15 cellular contexts compared by ENCODE assay signal in genomic region chr7:35749548-35749947, GRCh38. TPM values are rescaled to one million over a fixed set of nuclear protein-coding genes. Genes with fewer than 3 reads are reported as not detected.
DNase-seq lines count a peak whose midpoint lies in the region; ATAC-seq, FAIRE-seq and TF ChIP-seq lines count a peak whose summit lies in the region.
"Had no signal": no experiment of that assay in that cellular context is flagged by ENCODE, and none has a peak within 500 bp of the region (broad histone marks: within the 10 kb centered on the region; RNA-seq: fewer than 3 reads in every experiment).

No MANE protein-coding gene starts in this region.

- H3K4me2 ChIP-seq in keratinocyte (ENCODE audit: control insufficient read depth, extremely low read depth, insufficient read depth, low read depth, low read length) (no peak overlapping the region), smooth muscle cell (peak overlapping the region; percentile 49)

- in situ Hi-C loops in G401 (cut with HindIII; ENCODE audit: low sequenced_read_pairs), result no loop called here

- H3K4me1 ChIP-seq in keratinocyte (ENCODE audit: control insufficient read depth, extremely low read depth, insufficient read depth, low read length) (peaks cover 10% of the 10 kb centered on the region), smooth muscle cell (ENCODE audit: low read depth) (peaks cover 25% of the 10 kb centered on the region)

- H3K27ac ChIP-seq in cingulate gyrus (ENCODE audit: low read depth, low read length), result peak overlapping the region; percentile 16
- no peak overlapping the region for H3K27ac ChIP-seq in keratinocyte (ENCODE audit: control insufficient read depth, insufficient read depth, low read length)
- H3K27ac ChIP-seq in smooth muscle cell (ENCODE audit: low read depth), result peak overlapping the region; percentile 25
- H3K27ac ChIP-seq: psoas muscle had no signal

- no peaks in the 10 kb centered on the region for H3K27me3 ChIP-seq in keratinocyte (ENCODE audit: control insufficient read depth, extremely low read depth, insufficient read depth, low read length)
- no peaks in the 10 kb centered on the region for H3K27me3 ChIP-seq in smooth muscle cell (ENCODE audit: low read depth)
- H3K27me3 ChIP-seq: esophagus squamous epithelium had no signal

- H3F3A ChIP-seq in smooth muscle cell (ENCODE audit: low read depth), result peaks cover 21% of the 10 kb centered on the region

- dilution Hi-C loops in keratinocyte (cut with MboI; ENCODE audit: extremely low pct_ligation_motif_present, low sequenced_read_pairs), result no loop called here

- H3K4me3 ChIP-seq in keratinocyte (ENCODE audit: control insufficient read depth in 2 of 3, extremely low read depth in 1 of 3, insufficient read depth in 2 of 3, low read depth in 1 of 3, low read length in 3 of 3), result no peak overlapping the region
- no peak overlapping the region for H3K4me3 ChIP-seq in smooth muscle cell
- H3K4me3 ChIP-seq: esophagus squamous epithelium, psoas muscle had no signal

- no peaks in the 10 kb centered on the region for H3K9me3 ChIP-seq in keratinocyte (ENCODE audit: control insufficient read depth, low read depth, low read length)
- H3K9me3 ChIP-seq in smooth muscle cell (replicated peaks; ENCODE audit: low read depth), result no peaks in the 10 kb centered on the region
- H3K9me3 ChIP-seq: esophagus squamous epithelium, psoas muscle had no signal

- H2AFZ ChIP-seq in keratinocyte (ENCODE audit: control insufficient read depth, low read length) (no peak overlapping the region), smooth muscle cell (ENCODE audit: low read depth) (no peak overlapping the region)

- H3K79me2 ChIP-seq in keratinocyte (ENCODE audit: control insufficient read depth, insufficient read depth, low read length), result no peaks in the 10 kb centered on the region
- H3K79me2 ChIP-seq in smooth muscle cell (ENCODE audit: low read depth), result no peaks in the 10 kb centered on the region

- ATAC-seq in HG02763 (IDR thresholded peaks at IDR 0.05; ENCODE audit: unreplicated experiment), result no peak
- no peak for ATAC-seq in HG03520 (IDR thresholded peaks at IDR 0.05; ENCODE audit: unreplicated experiment)
- ATAC-seq: natural killer cell treated with Interleukin-12 subunit alpha and Interleukin-12 subunit beta and Interleukin-15 and Interleukin-18, amount 100 ng/mL, for 72 hours; psoas muscle had no signal

- H4K20me1 ChIP-seq in keratinocyte (ENCODE audit: control insufficient read depth, extremely low read depth, insufficient read depth, low read length) (no peaks in the 10 kb centered on the region), smooth muscle cell (ENCODE audit: low read depth) (no peaks in the 10 kb centered on the region)

- no peaks in the 10 kb centered on the region for H3K9me1 ChIP-seq in keratinocyte (ENCODE audit: control insufficient read depth, extremely low read depth, insufficient read depth, low read length)

- peak; percentile 75 for DNase-seq in LHCN-M2 (ENCODE audit: low read depth)
- DNase-seq in keratinocyte (ENCODE audit: low read depth, low spot score), result no peak
- DNase-seq in smooth muscle cell (lab: John Stamatoyannopoulos, UW; ENCODE audit: unreplicated experiment), result no peak
- no peak for DNase-seq in G401 (ENCODE audit: low spot score)
- DNase-seq: activated CD4-positive, CD25-positive, alpha-beta regulatory T cell treated with anti-CD3 and anti-CD28 coated beads, Interleukin-2, amount 50 U/mL, for 72 hours; activated naive CD4-positive, alpha-beta T cell; esophagus squamous epithelium; Kasumi-1; NCI-H1417; psoas muscle had no signal

- H3K9ac ChIP-seq in keratinocyte (ENCODE audit: control insufficient read depth, extremely low read depth, insufficient read depth, low read length) (no peak overlapping the region), smooth muscle cell (ENCODE audit: low read depth) (no peak overlapping the region)

- WGBS in smooth muscle cell (ENCODE audit: low lambda C conversion rate), result 50% methylated on average over 2 of the region's 2 CpGs

- peak; percentile 61 for FAIRE-seq in keratinocyte (lab: Jason Lieb, UNC)
- FAIRE-seq: H1 had no signal

- H3K36me3 ChIP-seq in keratinocyte (ENCODE audit: control insufficient read depth in 2 of 2, extremely low read depth in 1 of 2, insufficient read depth in 2 of 2, low read length in 2 of 2) (no peaks in the 10 kb centered on the region), smooth muscle cell (ENCODE audit: low read depth) (no peaks in the 10 kb centered on the region)
- H3K36me3 ChIP-seq: esophagus squamous epithelium had no signal

- TF ChIP-seq CTCF in keratinocyte (optimal IDR thresholded peaks at IDR 0.05 in 1 of 3, IDR thresholded peaks at IDR 0.05 in 1 of 3, conservative IDR thresholded peaks at IDR 0.05 in 1 of 3; ENCODE audit: extremely low read depth in 1 of 3, insufficient read depth in 2 of 3, low read length in 3 of 3) (no peak), smooth muscle cell (IDR thresholded peaks at IDR 0.05; ENCODE audit: borderline replicate concordance, insufficient read depth, poor library complexity, severe bottlenecking) (no peak)

RNA-seq across cellular contexts. Expression of gene SEPTIN7, which starts 51.3 kb away (rescaled TPM):
- total RNA-seq in LHCN-M2 (2014; rRNA removed) (486 and 502 TPM in 2 replicates), smooth muscle cell (491 and 585 TPM in 2 replicates)
- polyA plus RNA-seq in LHCN-M2 (2012), result 237 TPM
- polyA plus RNA-seq in keratinocyte (158 to 284 TPM (median 173 TPM) in 3 replicates), smooth muscle cell (446 and 452 TPM in 2 replicates)
- 560 TPM for polyA plus RNA-seq in keratinocyte (2011; ENCODE audit: low read depth)
- 113 and 242 TPM in 2 replicates for polyA plus RNA-seq in keratinocyte (2011; cell fraction: cytosol; rRNA removed)
- polyA plus RNA-seq in keratinocyte (2011; cell fraction: nucleus; rRNA removed), result 117 and 173 TPM in 2 replicates
- 148 and 213 TPM in 2 replicates for polyA plus RNA-seq in keratinocyte (2012; ENCODE audit: low replicate concordance)
- 23.1 to 180 TPM (median 92.1 TPM) in 3 replicates for polyA minus RNA-seq in keratinocyte
- 84.8 TPM for polyA minus RNA-seq in keratinocyte (2011; cell fraction: cytosol; rRNA and poly(A)+ RNA removed)
- 57.4 and 108 TPM in 2 replicates for polyA minus RNA-seq in keratinocyte (2011; cell fraction: nucleus; rRNA and poly(A)+ RNA removed)
- total RNA-seq in G401 (2014; rRNA removed; shearing (Covaris generic)), result 149 and 244 TPM in 2 replicates

RNA-seq across cellular contexts. Expression of gene HERPUD2, which starts 54.6 kb away (rescaled TPM):
- total RNA-seq in LHCN-M2 (2014; rRNA removed) (25.7 and 28.6 TPM in 2 replicates), smooth muscle cell (28.1 and 34.6 TPM in 2 replicates)
- polyA plus RNA-seq in LHCN-M2 (2012), result 22.4 TPM
- polyA plus RNA-seq in keratinocyte (43.6 to 52.6 TPM (median 48.0 TPM) in 3 replicates), smooth muscle cell (23.2 and 33.0 TPM in 2 replicates)
- 17.6 TPM for polyA plus RNA-seq in keratinocyte (2011; ENCODE audit: low read depth)
- polyA plus RNA-seq in keratinocyte (2011; cell fraction: cytosol; rRNA removed), result 30.7 and 57.3 TPM in 2 replicates
- 48.3 and 53.8 TPM in 2 replicates for polyA plus RNA-seq in keratinocyte (2011; cell fraction: nucleus; rRNA removed)
- 20.2 and 23.1 TPM in 2 replicates for polyA plus RNA-seq in keratinocyte (2012; ENCODE audit: low replicate concordance)
- 58.6 to 81.2 TPM (median 78.1 TPM) in 3 replicates for polyA minus RNA-seq in keratinocyte
- polyA minus RNA-seq in keratinocyte (2011; cell fraction: cytosol; rRNA and poly(A)+ RNA removed), result 31.5 TPM
- 43.7 and 58.1 TPM in 2 replicates for polyA minus RNA-seq in keratinocyte (2011; cell fraction: nucleus; rRNA and poly(A)+ RNA removed)
- 29.4 and 30.0 TPM in 2 replicates for total RNA-seq in G401 (2014; rRNA removed; shearing (Covaris generic))
